In genomic region chr1:175376194-175376593, GRCh38 we compare ENCODE assay signal across 10 cellular contexts.
A peak's percentile ranks its signal among the peaks of the same experiment; 100 is the strongest.
DNase-seq lines count a peak whose midpoint lies in the region; ATAC-seq and TF ChIP-seq lines count a peak whose summit lies in the region.
"Had no signal": no experiment of that assay in that cellular context is flagged by ENCODE, and none has a peak within 500 bp of the region (broad histone marks: within the 10 kb centered on the region; RNA-seq: fewer than 3 reads in every experiment).

No MANE protein-coding gene starts in this region.

- H3K36me3 ChIP-seq in DND-41 (ENCODE audit: insufficient read depth, low read length) (no peaks in the 10 kb centered on the region), Panc1 (ENCODE audit: control insufficient read depth, insufficient read depth, low read length) (no peaks in the 10 kb centered on the region), sigmoid colon (no peaks in the 10 kb centered on the region)

- H4K20me1 ChIP-seq in DND-41 (ENCODE audit: insufficient read depth, low read length) = no peaks in the 10 kb centered on the region; the same call in 1 of the 2 replicates

- H3K4me3 ChIP-seq in DND-41 (ENCODE audit: low read depth in 1 of 2, low read length in 2 of 2) = no peak overlapping the region
- no peak overlapping the region for H3K4me3 ChIP-seq in Panc1 (ENCODE audit: low read depth in 2 of 2, low read length in 2 of 2)
- H3K4me3 ChIP-seq in sigmoid colon = no peak overlapping the region

- H3K79me2 ChIP-seq in DND-41 (ENCODE audit: insufficient read depth, low read length) = no peaks in the 10 kb centered on the region

- TF ChIP-seq POLR2A in sigmoid colon (IDR thresholded peaks at IDR 0.05) = no peak

- H3K4me2 ChIP-seq in DND-41 (ENCODE audit: insufficient read depth, low read length) = no peak overlapping the region

- intact Hi-C loops in Panc1 (cut with micrococcal nuclease; ENCODE audit: unreplicated experiment) (no loop called here), sigmoid colon (cut with DNase I) (no loop called here)

- in situ Hi-C loops in Panc1 (cut with HindIII; ENCODE audit: low pct_unique_long_range_greater_than_20kb, low sequenced_read_pairs) = no loop called here

- no peak overlapping the region for H3K27ac ChIP-seq in DND-41 (ENCODE audit: low read length)
- H3K27ac ChIP-seq in Panc1 (ENCODE audit: low read length) = no peak overlapping the region
- H3K27ac ChIP-seq in sigmoid colon = no peak overlapping the region

- BruUV-seq in Panc1 (replicated peaks; lab: Mats Ljungman, UMichigan) = no TSS peak

- no peaks in the 10 kb centered on the region for H3K27me3 ChIP-seq in DND-41 (ENCODE audit: insufficient read depth, low read length, poor library complexity)
- no peaks in the 10 kb centered on the region for H3K27me3 ChIP-seq in Panc1 (ENCODE audit: control insufficient read depth, insufficient read depth, low read length)
- H3K27me3 ChIP-seq in sigmoid colon = no peaks in the 10 kb centered on the region

- H2AFZ ChIP-seq in DND-41 (ENCODE audit: low read depth, low read length) = no peak overlapping the region

- DNase-seq in DND-41 (no peak), Panc1 (ENCODE audit: low read depth, low spot score) (no peak), iPS-NIHi11 (ENCODE audit: low spot score) (peak; percentile 21), sigmoid colon (no peak), GM19238 (ENCODE audit: insufficient read length, low spot score) (no peak), middle frontal gyrus (ENCODE audit: extremely low spot score, low spot score) (no peak)
- DNase-seq: activated naive CD8-positive, alpha-beta T cell treated with anti-CD3 and anti-CD28 coated beads, Interleukin-2, amount 50 U/mL, for 24 hours; naive B cell had no signal

- TF ChIP-seq CTCF in DND-41 (IDR thresholded peaks at IDR 0.05; ENCODE audit: borderline replicate concordance, extremely low read depth, low read length, poor library complexity, severe bottlenecking) = peak; percentile 61
- peak; percentile 55 for TF ChIP-seq CTCF in Panc1 (IDR thresholded peaks at IDR 0.05)
- no peak for TF ChIP-seq CTCF in sigmoid colon (IDR thresholded peaks at IDR 0.05)

- H3K4me1 ChIP-seq in DND-41 (ENCODE audit: insufficient read depth, low read length) (no peaks in the 10 kb centered on the region), Panc1 (ENCODE audit: control insufficient read depth, insufficient read depth, low read length) (no peaks in the 10 kb centered on the region), sigmoid colon (no peaks in the 10 kb centered on the region)

- H3K9me3 ChIP-seq in DND-41 (ENCODE audit: insufficient read depth, low read length, severe bottlenecking) = no peaks in the 10 kb centered on the region
- H3K9me3 ChIP-seq in Panc1 (ENCODE audit: control insufficient read depth, insufficient read depth, low read depth, low read length) = no peaks in the 10 kb centered on the region
- no peaks in the 10 kb centered on the region for H3K9me3 ChIP-seq in sigmoid colon

- WGBS in sigmoid colon, 2 donors = 29 to 42% methylated on average over 3 of the region's 3 CpGs

- CTCF ChIA-PET in Panc1 (lab: Charles Lee) = no interaction called here

- H3K9ac ChIP-seq in DND-41 (ENCODE audit: low read depth, low read length) = no peak overlapping the region

- POLR2A ChIA-PET in Panc1 (lab: Charles Lee) = no interaction called here

- peak; percentile 49; the same call in 1 of the 3 replicates for ATAC-seq in DND-41 (ENCODE audit: insufficient read depth, low read depth)
- ATAC-seq in GM21360 (IDR thresholded peaks at IDR 0.05; ENCODE audit: unreplicated experiment) = peak; percentile 56
- ATAC-seq in Panc1 = peak; percentile 75; the same call in 1 of the 2 replicates
- ATAC-seq in GM19324 (IDR thresholded peaks at IDR 0.05; ENCODE audit: low FRiP score, unreplicated experiment) = no peak
- ATAC-seq: activated naive CD8-positive, alpha-beta T cell treated with anti-CD3 and anti-CD28 coated beads, Interleukin-2, amount 50 U/mL, for 24 hours had no signal

- TF ChIP-seq EP300 in sigmoid colon (IDR thresholded peaks at IDR 0.05) = no peak

Comparison
In these comparisons a context has a peak if more than half of its experiments do, and no peak if none do; other contexts are left out.
1. CTCF ChIP-seq: peak in DND-41 (single experiment) and Panc1 (single experiment); none in sigmoid colon (0 of 4).